Comparison of ENCODE assay signal across 2 cellular contexts in the genomic region with DNA sequence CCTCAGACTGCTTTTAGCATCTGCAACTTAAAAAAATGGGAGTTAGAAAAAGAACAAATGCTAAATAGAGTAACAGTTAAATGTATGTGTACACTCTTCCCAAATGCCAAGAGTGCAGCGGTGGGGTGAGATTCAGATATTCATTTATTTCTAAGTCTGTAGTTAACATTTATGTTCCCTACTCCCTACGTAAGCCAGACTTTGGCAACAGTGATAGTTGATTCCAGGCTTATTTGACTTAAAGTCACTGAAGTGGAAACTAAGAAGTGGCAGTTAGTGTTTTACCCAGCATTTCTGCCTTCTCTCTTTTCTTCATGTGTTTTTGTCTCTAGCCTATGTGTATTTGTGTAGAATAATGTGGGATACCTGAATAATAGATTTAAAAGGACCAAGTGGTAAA.
A peak's percentile ranks its signal among the peaks of the same experiment; 100 is the strongest.
TF ChIP-seq lines count a peak whose summit lies in the region.

No MANE protein-coding gene starts in this region.

TF ChIP-seq in A549, 52 proteins besides CTCF, POLR2A, EP300 and RAD21:
- TF ChIP-seq KDM5A (IDR thresholded peaks at IDR 0.05) (no peak), POLR2AphosphoS2 (conservative IDR thresholded peaks at IDR 0.05; ENCODE audit: low read length) (0 out of 2 replicates have a peak, but pooled peaks have one; percentile 65)

TF ChIP-seq in H1, 55 proteins besides CTCF, POLR2A, EP300 and RAD21:
- TF ChIP-seq SP2 (IDR thresholded peaks at IDR 0.05; ENCODE audit: low read length) (no peak), ASH2L (IDR thresholded peaks at IDR 0.05; ENCODE audit: low read length) (no peak), POLR2AphosphoS5 (IDR thresholded peaks at IDR 0.05; ENCODE audit: low read depth, low read length) (peak; percentile 80)
